In the genomic region with DNA sequence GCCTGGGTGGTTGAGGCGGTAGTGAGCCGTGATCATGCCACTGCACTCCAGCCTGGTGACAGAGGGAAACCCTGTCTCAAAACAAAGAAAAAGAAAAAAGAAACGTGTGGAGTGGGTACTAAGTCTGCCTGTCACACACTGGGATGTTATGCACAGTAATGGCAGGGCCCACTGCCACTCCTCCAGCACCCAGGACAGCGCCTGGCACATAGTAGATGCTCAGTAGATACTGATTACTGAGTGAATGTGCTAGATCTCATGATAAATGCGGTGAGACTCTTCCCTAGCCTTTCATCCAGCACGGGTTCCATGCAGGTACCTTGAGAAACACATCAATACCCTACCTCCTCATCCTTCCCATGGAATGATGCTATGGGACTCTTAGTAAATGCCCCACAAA, we compare ENCODE assay signal across 2 cellular contexts.
TF ChIP-seq lines count a peak whose summit lies in the region.

No MANE protein-coding gene starts in this region.

TF ChIP-seq in SK-N-SH, 30 proteins besides CTCF, POLR2A, EP300 and RAD21 (continued from another document):
- TF ChIP-seq, protein P1, sequence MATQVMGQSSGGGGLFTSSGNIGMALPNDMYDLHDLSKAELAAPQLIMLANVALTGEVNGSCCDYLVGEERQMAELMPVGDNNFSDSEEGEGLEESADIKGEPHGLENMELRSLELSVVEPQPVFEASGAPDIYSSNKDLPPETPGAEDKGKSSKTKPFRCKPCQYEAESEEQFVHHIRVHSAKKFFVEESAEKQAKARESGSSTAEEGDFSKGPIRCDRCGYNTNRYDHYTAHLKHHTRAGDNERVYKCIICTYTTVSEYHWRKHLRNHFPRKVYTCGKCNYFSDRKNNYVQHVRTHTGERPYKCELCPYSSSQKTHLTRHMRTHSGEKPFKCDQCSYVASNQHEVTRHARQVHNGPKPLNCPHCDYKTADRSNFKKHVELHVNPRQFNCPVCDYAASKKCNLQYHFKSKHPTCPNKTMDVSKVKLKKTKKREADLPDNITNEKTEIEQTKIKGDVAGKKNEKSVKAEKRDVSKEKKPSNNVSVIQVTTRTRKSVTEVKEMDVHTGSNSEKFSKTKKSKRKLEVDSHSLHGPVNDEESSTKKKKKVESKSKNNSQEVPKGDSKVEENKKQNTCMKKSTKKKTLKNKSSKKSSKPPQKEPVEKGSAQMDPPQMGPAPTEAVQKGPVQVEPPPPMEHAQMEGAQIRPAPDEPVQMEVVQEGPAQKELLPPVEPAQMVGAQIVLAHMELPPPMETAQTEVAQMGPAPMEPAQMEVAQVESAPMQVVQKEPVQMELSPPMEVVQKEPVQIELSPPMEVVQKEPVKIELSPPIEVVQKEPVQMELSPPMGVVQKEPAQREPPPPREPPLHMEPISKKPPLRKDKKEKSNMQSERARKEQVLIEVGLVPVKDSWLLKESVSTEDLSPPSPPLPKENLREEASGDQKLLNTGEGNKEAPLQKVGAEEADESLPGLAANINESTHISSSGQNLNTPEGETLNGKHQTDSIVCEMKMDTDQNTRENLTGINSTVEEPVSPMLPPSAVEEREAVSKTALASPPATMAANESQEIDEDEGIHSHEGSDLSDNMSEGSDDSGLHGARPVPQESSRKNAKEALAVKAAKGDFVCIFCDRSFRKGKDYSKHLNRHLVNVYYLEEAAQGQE (IDR thresholded peaks at IDR 0.05; ENCODE audit: low read depth, low read length) = peak; percentile 95

TF ChIP-seq in SK-N-SH treated with all-trans-retinoic acid at 6 μM for 48 hours, 23 proteins besides CTCF, POLR2A, EP300 and RAD21 (continued from another document):
- TF ChIP-seq TSHZ2 (CRISPR knock-in tag; IDR thresholded peaks at IDR 0.05) = no peak
- TF ChIP-seq, protein P2, sequence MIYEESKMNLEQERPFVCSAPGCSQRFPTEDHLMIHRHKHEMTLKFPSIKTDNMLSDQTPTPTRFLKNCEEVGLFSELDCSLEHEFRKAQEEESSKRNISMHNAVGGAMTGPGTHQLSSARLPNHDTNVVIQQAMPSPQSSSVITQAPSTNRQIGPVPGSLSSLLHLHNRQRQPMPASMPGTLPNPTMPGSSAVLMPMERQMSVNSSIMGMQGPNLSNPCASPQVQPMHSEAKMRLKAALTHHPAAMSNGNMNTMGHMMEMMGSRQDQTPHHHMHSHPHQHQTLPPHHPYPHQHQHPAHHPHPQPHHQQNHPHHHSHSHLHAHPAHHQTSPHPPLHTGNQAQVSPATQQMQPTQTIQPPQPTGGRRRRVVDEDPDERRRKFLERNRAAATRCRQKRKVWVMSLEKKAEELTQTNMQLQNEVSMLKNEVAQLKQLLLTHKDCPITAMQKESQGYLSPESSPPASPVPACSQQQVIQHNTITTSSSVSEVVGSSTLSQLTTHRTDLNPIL (CRISPR knock-in tag; IDR thresholded peaks at IDR 0.05; ENCODE audit: low read depth) = no peak
- no peak for TF ChIP-seq ARNTL (CRISPR knock-in tag; IDR thresholded peaks at IDR 0.05; ENCODE audit: borderline replicate concordance, low read depth)
- no peak for TF ChIP-seq PPARA (CRISPR knock-in tag; IDR thresholded peaks at IDR 0.05; ENCODE audit: borderline replicate concordance)
- no peak for TF ChIP-seq ZNF8 (CRISPR knock-in tag; IDR thresholded peaks at IDR 0.05)
- no peak for TF ChIP-seq SNAI2 (CRISPR knock-in tag; IDR thresholded peaks at IDR 0.05)
- no peak for TF ChIP-seq ZC3H10 (CRISPR knock-in tag; IDR thresholded peaks at IDR 0.05)
- TF ChIP-seq ZFP3 (CRISPR knock-in tag; IDR thresholded peaks at IDR 0.05) = no peak
- no peak for TF ChIP-seq ESRRG (CRISPR knock-in tag; IDR thresholded peaks at IDR 0.05)
- TF ChIP-seq BACH2 (CRISPR knock-in tag; IDR thresholded peaks at IDR 0.05; ENCODE audit: borderline replicate concordance) = no peak
- TF ChIP-seq CSDC2 (CRISPR knock-in tag; IDR thresholded peaks at IDR 0.05) = no peak
- TF ChIP-seq, protein P3, sequence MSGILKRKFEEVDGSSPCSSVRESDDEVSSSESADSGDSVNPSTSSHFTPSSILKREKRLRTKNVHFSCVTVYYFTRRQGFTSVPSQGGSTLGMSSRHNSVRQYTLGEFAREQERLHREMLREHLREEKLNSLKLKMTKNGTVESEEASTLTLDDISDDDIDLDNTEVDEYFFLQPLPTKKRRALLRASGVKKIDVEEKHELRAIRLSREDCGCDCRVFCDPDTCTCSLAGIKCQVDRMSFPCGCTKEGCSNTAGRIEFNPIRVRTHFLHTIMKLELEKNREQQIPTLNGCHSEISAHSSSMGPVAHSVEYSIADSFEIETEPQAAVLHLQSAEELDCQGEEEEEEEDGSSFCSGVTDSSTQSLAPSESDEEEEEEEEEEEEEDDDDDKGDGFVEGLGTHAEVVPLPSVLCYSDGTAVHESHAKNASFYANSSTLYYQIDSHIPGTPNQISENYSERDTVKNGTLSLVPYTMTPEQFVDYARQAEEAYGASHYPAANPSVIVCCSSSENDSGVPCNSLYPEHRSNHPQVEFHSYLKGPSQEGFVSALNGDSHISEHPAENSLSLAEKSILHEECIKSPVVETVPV (CRISPR knock-in tag; IDR thresholded peaks at IDR 0.05) = no peak
- TF ChIP-seq TOX (CRISPR knock-in tag; IDR thresholded peaks at IDR 0.05; ENCODE audit: borderline replicate concordance) = no peak
- TF ChIP-seq ISL1 (CRISPR knock-in tag; IDR thresholded peaks at IDR 0.05) = no peak
- TF ChIP-seq GLIS3 (CRISPR knock-in tag; IDR thresholded peaks at IDR 0.05) = no peak
